ENCODE assay signal across 2 cellular contexts in the genomic region with DNA sequence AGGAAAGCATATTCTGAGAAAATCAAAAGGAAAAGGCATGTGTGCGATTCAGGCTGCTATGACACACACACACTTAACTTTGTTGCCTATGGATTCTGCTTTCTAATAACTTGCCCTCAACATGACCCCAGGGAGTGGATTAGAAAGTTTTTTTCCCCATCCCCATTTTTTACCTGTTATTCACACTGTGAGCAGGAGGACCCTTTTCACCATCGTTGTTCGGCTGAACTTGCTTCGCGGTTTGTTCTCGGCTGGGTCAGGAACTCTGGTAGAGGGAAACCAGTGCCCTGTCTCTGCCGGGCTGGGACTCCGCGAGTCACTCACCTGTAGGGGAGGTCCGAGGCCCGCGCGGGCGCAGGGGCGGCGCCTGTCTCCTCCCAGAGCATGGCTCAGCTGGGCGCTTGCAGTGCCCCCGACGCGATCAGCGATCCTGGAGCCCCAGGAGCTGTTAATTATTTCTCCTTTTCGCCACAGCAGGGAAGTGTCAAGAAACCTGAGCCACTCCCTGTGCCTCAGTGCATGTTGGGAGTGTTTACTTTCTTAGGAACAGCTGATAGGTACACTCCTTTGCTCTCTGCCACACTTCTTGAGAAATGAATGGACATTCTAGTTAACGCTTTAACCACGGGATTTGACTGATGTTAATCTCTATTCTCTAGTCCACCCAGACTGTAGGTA.
TF ChIP-seq lines count a peak whose summit lies in the region.

A gene with protein sequence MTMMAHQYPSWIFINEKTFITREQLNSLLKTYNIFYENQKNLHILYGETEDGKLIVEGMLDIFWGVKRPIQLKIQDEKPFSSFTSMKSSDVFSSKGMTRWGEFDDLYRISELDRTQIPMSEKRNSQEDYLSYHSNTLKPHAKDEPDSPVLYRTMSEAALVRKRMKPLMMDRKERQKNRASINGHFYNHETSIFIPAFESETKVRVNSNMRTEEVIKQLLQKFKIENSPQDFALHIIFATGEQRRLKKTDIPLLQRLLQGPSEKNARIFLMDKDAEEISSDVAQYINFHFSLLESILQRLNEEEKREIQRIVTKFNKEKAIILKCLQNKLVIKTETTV (minus strand): TSS at position 322 of the 678 bp plus-strand sequence. CDS start 8,641 bp downstream, outside the sequence.

TF ChIP-seq in H1, 55 proteins besides CTCF, POLR2A, EP300 and RAD21:
- TF ChIP-seq RFX5 (IDR thresholded peaks at IDR 0.05; ENCODE audit: borderline replicate concordance, low read depth, low read length): no peak
- TF ChIP-seq CHD2 (IDR thresholded peaks at IDR 0.05; ENCODE audit: low read length): no peak
- TF ChIP-seq HDAC2 (IDR thresholded peaks at IDR 0.05; ENCODE audit: borderline replicate concordance in 1 of 2, low read depth in 2 of 2, low read length in 2 of 2): 0 out of 4 replicates have a peak, but pooled peaks of 1 of the 2 experiments have one; percentile 62
- TF ChIP-seq MAX (IDR thresholded peaks at IDR 0.05): peak; percentile 51
- TF ChIP-seq RXRA (IDR thresholded peaks at IDR 0.05; ENCODE audit: insufficient read depth, low read depth, low read length): 0 out of 2 replicates have a peak, but pooled peaks have one; percentile 54
- TF ChIP-seq NANOG (IDR thresholded peaks at IDR 0.05; ENCODE audit: insufficient read depth, low read depth, low read length, poor library complexity, severe bottlenecking): no peak
- no peak for TF ChIP-seq ZNF274 (IDR thresholded peaks at IDR 0.05; ENCODE audit: borderline replicate concordance, extremely low read depth, low read length)
- TF ChIP-seq KDM4A (IDR thresholded peaks at IDR 0.05; ENCODE audit: low read depth, low read length, severe bottlenecking): peak; percentile 58
- no peak for TF ChIP-seq BCL11A (IDR thresholded peaks at IDR 0.05; ENCODE audit: low read depth in 2 of 2, low read length in 2 of 2)
- no peak for TF ChIP-seq SP1 (IDR thresholded peaks at IDR 0.05; ENCODE audit: low read depth, low read length)
- TF ChIP-seq, protein P1, sequence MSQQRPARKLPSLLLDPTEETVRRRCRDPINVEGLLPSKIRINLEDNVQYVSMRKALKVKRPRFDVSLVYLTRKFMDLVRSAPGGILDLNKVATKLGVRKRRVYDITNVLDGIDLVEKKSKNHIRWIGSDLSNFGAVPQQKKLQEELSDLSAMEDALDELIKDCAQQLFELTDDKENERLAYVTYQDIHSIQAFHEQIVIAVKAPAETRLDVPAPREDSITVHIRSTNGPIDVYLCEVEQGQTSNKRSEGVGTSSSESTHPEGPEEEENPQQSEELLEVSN (IDR thresholded peaks at IDR 0.05): peak; percentile 18; the same call in 1 of the 2 replicates
- no peak for TF ChIP-seq POLR2AphosphoS5 (IDR thresholded peaks at IDR 0.05; ENCODE audit: low read depth, low read length)
- TF ChIP-seq CBX5 (IDR thresholded peaks at IDR 0.05; ENCODE audit: low read depth, low read length): no peak

TF ChIP-seq in neural cell, 6 proteins besides CTCF, POLR2A, EP300 and RAD21:
- TF ChIP-seq MXI1 (conservative IDR thresholded peaks at IDR 0.05; ENCODE audit: poor library complexity, severe bottlenecking) (no peak), POLR2AphosphoS5 (IDR thresholded peaks at IDR 0.05) (no peak), EZH2 (IDR thresholded peaks at IDR 0.05; ENCODE audit: borderline replicate concordance, insufficient read depth, low read length, poor library complexity, severe bottlenecking) (no peak), SMC3 (conservative IDR thresholded peaks at IDR 0.05; ENCODE audit: poor library complexity) (no peak), TAF1 (IDR thresholded peaks at IDR 0.05; ENCODE audit: low read depth) (no peak)
- TF ChIP-seq, protein P2, sequence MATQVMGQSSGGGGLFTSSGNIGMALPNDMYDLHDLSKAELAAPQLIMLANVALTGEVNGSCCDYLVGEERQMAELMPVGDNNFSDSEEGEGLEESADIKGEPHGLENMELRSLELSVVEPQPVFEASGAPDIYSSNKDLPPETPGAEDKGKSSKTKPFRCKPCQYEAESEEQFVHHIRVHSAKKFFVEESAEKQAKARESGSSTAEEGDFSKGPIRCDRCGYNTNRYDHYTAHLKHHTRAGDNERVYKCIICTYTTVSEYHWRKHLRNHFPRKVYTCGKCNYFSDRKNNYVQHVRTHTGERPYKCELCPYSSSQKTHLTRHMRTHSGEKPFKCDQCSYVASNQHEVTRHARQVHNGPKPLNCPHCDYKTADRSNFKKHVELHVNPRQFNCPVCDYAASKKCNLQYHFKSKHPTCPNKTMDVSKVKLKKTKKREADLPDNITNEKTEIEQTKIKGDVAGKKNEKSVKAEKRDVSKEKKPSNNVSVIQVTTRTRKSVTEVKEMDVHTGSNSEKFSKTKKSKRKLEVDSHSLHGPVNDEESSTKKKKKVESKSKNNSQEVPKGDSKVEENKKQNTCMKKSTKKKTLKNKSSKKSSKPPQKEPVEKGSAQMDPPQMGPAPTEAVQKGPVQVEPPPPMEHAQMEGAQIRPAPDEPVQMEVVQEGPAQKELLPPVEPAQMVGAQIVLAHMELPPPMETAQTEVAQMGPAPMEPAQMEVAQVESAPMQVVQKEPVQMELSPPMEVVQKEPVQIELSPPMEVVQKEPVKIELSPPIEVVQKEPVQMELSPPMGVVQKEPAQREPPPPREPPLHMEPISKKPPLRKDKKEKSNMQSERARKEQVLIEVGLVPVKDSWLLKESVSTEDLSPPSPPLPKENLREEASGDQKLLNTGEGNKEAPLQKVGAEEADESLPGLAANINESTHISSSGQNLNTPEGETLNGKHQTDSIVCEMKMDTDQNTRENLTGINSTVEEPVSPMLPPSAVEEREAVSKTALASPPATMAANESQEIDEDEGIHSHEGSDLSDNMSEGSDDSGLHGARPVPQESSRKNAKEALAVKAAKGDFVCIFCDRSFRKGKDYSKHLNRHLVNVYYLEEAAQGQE (IDR thresholded peaks at IDR 0.05; ENCODE audit: borderline replicate concordance): no peak
